Comparison of ENCODE assay signal across 1 cellular context in genomic region chr12:130877333-130877732, GRCh38.
A peak's percentile ranks its signal among the peaks of the same experiment; 100 is the strongest.
TF ChIP-seq lines count a peak whose summit lies in the region.

No MANE protein-coding gene starts in this region.

TF ChIP-seq in HepG2, 621 proteins besides CTCF, POLR2A, EP300 and RAD21:
- TF ChIP-seq ATF7 (IDR thresholded peaks at IDR 0.05): peak; percentile 50
- TF ChIP-seq ATF7 (CRISPR knock-in tag; IDR thresholded peaks at IDR 0.05): no peak
- TF ChIP-seq CREB1 (IDR thresholded peaks at IDR 0.05): peak; percentile 72
- TF ChIP-seq CREB1 (CRISPR knock-in tag; IDR thresholded peaks at IDR 0.05): no peak
- peak; percentile 81; the same call in 1 of the 2 replicates for TF ChIP-seq POLR2AphosphoS2 (IDR thresholded peaks at IDR 0.05; ENCODE audit: low read depth, low read length)
- no peak for TF ChIP-seq ZNF574 (CRISPR knock-in tag; IDR thresholded peaks at IDR 0.05)
- TF ChIP-seq POLR2AphosphoS5 (IDR thresholded peaks at IDR 0.05; ENCODE audit: low read depth, low read length): peak; percentile 44; the same call in 1 of the 2 replicates
- TF ChIP-seq RBM22 (optimal IDR thresholded peaks at IDR 0.05; ENCODE audit: low read length): peak; percentile 68
- no peak for TF ChIP-seq ZNF761 (CRISPR knock-in tag; conservative IDR thresholded peaks at IDR 0.05)
- no peak for TF ChIP-seq ZNF331 (CRISPR knock-in tag; IDR thresholded peaks at IDR 0.05)
